Comparison of ENCODE assay signal across 1 cellular context in genomic region chr15:80913541-80913940, GRCh38.
TF ChIP-seq lines count a peak whose summit lies in the region.

No MANE protein-coding gene starts in this region.

TF ChIP-seq in HepG2, 621 proteins besides CTCF, POLR2A, EP300 and RAD21 (continued from another document and continues in another):
- TF ChIP-seq FOXP4 (CRISPR knock-in tag; IDR thresholded peaks at IDR 0.05): peak; percentile 64
- TF ChIP-seq AFF4 (CRISPR knock-in tag; IDR thresholded peaks at IDR 0.05): no peak
- TF ChIP-seq ZNF296 (CRISPR knock-in tag; conservative IDR thresholded peaks at IDR 0.05): no peak
- no peak for TF ChIP-seq ZNF746 (CRISPR knock-in tag; IDR thresholded peaks at IDR 0.05)
- TF ChIP-seq MIER3 (CRISPR knock-in tag; IDR thresholded peaks at IDR 0.05; ENCODE audit: borderline replicate concordance): no peak
- TF ChIP-seq ZNF552 (CRISPR knock-in tag; IDR thresholded peaks at IDR 0.05; ENCODE audit: borderline replicate concordance): no peak
- no peak for TF ChIP-seq JUN (CRISPR knock-in tag; IDR thresholded peaks at IDR 0.05)
- TF ChIP-seq NFKB2 (CRISPR knock-in tag; IDR thresholded peaks at IDR 0.05; ENCODE audit: borderline replicate concordance): no peak
- TF ChIP-seq HNF4A (CRISPR knock-in tag; IDR thresholded peaks at IDR 0.05): no peak
- TF ChIP-seq GATAD2A (CRISPR knock-in tag; IDR thresholded peaks at IDR 0.05): peak; percentile 52
- TF ChIP-seq, protein P1, sequence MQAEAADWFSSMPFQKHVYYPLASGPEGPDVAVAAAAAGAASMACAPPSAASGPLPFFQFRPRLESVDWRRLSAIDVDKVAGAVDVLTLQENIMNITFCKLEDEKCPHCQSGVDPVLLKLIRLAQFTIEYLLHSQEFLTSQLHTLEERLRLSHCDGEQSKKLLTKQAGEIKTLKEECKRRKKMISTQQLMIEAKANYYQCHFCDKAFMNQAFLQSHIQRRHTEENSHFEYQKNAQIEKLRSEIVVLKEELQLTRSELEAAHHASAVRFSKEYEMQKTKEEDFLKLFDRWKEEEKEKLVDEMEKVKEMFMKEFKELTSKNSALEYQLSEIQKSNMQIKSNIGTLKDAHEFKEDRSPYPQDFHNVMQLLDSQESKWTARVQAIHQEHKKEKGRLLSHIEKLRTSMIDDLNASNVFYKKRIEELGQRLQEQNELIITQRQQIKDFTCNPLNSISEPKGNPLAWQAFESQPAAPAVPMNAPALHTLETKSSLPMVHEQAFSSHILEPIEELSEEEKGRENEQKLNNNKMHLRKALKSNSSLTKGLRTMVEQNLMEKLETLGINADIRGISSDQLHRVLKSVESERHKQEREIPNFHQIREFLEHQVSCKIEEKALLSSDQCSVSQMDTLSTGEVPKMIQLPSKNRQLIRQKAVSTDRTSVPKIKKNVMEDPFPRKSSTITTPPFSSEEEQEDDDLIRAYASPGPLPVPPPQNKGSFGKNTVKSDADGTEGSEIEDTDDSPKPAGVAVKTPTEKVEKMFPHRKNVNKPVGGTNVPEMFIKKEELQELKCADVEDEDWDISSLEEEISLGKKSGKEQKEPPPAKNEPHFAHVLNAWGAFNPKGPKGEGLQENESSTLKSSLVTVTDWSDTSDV (CRISPR knock-in tag; IDR thresholded peaks at IDR 0.05): no peak
- no peak for TF ChIP-seq KMT2A (CRISPR knock-in tag; IDR thresholded peaks at IDR 0.05)
- no peak for TF ChIP-seq GTF2F1 (IDR thresholded peaks at IDR 0.05; ENCODE audit: low read length)
- no peak for TF ChIP-seq ATF7-NPFF (CRISPR knock-in tag; IDR thresholded peaks at IDR 0.05; ENCODE audit: low read depth)
- TF ChIP-seq ZNF234 (CRISPR knock-in tag; conservative IDR thresholded peaks at IDR 0.05): no peak
- no peak for TF ChIP-seq ATRX (CRISPR knock-in tag; IDR thresholded peaks at IDR 0.05; ENCODE audit: borderline replicate concordance)
- no peak for TF ChIP-seq PAF1 (CRISPR knock-in tag; IDR thresholded peaks at IDR 0.05)
- TF ChIP-seq, protein P2, sequence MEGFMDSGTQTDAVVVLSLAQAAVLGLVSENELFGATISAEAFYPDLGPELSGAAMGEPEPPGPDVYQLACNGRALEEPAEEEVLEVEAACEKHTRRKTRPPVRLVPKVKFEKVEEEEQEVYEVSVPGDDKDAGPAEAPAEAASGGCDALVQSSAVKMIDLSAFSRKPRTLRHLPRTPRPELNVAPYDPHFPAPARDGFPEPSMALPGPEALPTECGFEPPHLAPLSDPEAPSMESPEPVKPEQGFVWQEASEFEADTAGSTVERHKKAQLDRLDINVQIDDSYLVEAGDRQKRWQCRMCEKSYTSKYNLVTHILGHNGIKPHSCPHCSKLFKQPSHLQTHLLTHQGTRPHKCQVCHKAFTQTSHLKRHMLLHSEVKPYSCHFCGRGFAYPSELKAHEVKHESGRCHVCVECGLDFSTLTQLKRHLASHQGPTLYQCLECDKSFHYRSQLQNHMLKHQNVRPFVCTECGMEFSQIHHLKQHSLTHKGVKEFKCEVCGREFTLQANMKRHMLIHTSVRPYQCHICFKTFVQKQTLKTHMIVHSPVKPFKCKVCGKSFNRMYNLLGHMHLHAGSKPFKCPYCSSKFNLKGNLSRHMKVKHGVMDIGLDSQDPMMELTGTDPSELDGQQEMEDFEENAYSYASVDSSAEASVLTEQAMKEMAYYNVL (CRISPR knock-in tag; IDR thresholded peaks at IDR 0.05; ENCODE audit: borderline replicate concordance): no peak
- no peak for TF ChIP-seq ZNF496 (CRISPR knock-in tag; IDR thresholded peaks at IDR 0.05; ENCODE audit: insufficient replicate concordance)
- TF ChIP-seq ZNF446 (CRISPR knock-in tag; IDR thresholded peaks at IDR 0.05): no peak
- no peak for TF ChIP-seq ZNF589 (CRISPR knock-in tag; conservative IDR thresholded peaks at IDR 0.05)
- TF ChIP-seq ZNF790 (CRISPR knock-in tag; IDR thresholded peaks at IDR 0.05; ENCODE audit: borderline replicate concordance): no peak
- TF ChIP-seq ZNF256 (CRISPR knock-in tag; conservative IDR thresholded peaks at IDR 0.05): no peak
- no peak for TF ChIP-seq NFIC (IDR thresholded peaks at IDR 0.05; ENCODE audit: low read length)
- no peak for TF ChIP-seq ZNF879 (CRISPR knock-in tag; IDR thresholded peaks at IDR 0.05)
- no peak for TF ChIP-seq ZNF670 (CRISPR knock-in tag; IDR thresholded peaks at IDR 0.05; ENCODE audit: borderline replicate concordance)
- no peak for TF ChIP-seq ZFX (CRISPR knock-in tag; IDR thresholded peaks at IDR 0.05; ENCODE audit: low read depth)
- no peak for TF ChIP-seq HDAC1 (CRISPR knock-in tag; IDR thresholded peaks at IDR 0.05)
- no peak for TF ChIP-seq SP5 (CRISPR knock-in tag; IDR thresholded peaks at IDR 0.05; ENCODE audit: borderline replicate concordance, low read depth)
- TF ChIP-seq IKZF1 (IDR thresholded peaks at IDR 0.05): no peak
- TF ChIP-seq, protein P3, sequence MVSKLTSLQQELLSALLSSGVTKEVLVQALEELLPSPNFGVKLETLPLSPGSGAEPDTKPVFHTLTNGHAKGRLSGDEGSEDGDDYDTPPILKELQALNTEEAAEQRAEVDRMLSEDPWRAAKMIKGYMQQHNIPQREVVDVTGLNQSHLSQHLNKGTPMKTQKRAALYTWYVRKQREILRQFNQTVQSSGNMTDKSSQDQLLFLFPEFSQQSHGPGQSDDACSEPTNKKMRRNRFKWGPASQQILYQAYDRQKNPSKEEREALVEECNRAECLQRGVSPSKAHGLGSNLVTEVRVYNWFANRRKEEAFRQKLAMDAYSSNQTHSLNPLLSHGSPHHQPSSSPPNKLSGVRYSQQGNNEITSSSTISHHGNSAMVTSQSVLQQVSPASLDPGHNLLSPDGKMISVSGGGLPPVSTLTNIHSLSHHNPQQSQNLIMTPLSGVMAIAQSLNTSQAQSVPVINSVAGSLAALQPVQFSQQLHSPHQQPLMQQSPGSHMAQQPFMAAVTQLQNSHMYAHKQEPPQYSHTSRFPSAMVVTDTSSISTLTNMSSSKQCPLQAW (CRISPR knock-in tag; IDR thresholded peaks at IDR 0.05): no peak
- no peak for TF ChIP-seq HMGXB3 (CRISPR knock-in tag; IDR thresholded peaks at IDR 0.05; ENCODE audit: borderline replicate concordance)
- TF ChIP-seq, protein P4, sequence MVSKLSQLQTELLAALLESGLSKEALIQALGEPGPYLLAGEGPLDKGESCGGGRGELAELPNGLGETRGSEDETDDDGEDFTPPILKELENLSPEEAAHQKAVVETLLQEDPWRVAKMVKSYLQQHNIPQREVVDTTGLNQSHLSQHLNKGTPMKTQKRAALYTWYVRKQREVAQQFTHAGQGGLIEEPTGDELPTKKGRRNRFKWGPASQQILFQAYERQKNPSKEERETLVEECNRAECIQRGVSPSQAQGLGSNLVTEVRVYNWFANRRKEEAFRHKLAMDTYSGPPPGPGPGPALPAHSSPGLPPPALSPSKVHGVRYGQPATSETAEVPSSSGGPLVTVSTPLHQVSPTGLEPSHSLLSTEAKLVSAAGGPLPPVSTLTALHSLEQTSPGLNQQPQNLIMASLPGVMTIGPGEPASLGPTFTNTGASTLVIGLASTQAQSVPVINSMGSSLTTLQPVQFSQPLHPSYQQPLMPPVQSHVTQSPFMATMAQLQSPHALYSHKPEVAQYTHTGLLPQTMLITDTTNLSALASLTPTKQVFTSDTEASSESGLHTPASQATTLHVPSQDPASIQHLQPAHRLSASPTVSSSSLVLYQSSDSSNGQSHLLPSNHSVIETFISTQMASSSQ (IDR thresholded peaks at IDR 0.05; ENCODE audit: low read depth): no peak
- TF ChIP-seq, protein P4 (CRISPR knock-in tag; IDR thresholded peaks at IDR 0.05; ENCODE audit: borderline replicate concordance): no peak; the same call in 1 of the 2 replicates
- no peak for TF ChIP-seq RAD51 (IDR thresholded peaks at IDR 0.05; ENCODE audit: borderline replicate concordance)
- no peak for TF ChIP-seq JARID2 (CRISPR knock-in tag; IDR thresholded peaks at IDR 0.05; ENCODE audit: insufficient replicate concordance)
- TF ChIP-seq ZNF713 (CRISPR knock-in tag; IDR thresholded peaks at IDR 0.05): no peak
- no peak for TF ChIP-seq KDM2A (CRISPR knock-in tag; IDR thresholded peaks at IDR 0.05; ENCODE audit: borderline replicate concordance, low read depth)
- 0 out of 2 replicates have a peak, but pooled peaks have one; percentile 17 for TF ChIP-seq ELF3 (CRISPR knock-in tag; IDR thresholded peaks at IDR 0.05)
- no peak for TF ChIP-seq NBN (conservative IDR thresholded peaks at IDR 0.05)
- TF ChIP-seq CC2D1A (CRISPR knock-in tag; IDR thresholded peaks at IDR 0.05): no peak
- TF ChIP-seq, protein P5, sequence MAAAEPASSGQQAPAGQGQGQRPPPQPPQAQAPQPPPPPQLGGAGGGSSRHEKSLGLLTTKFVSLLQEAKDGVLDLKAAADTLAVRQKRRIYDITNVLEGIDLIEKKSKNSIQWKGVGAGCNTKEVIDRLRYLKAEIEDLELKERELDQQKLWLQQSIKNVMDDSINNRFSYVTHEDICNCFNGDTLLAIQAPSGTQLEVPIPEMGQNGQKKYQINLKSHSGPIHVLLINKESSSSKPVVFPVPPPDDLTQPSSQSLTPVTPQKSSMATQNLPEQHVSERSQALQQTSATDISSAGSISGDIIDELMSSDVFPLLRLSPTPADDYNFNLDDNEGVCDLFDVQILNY (CRISPR knock-in tag; conservative IDR thresholded peaks at IDR 0.05): no peak
- 0 out of 2 replicates have a peak, but pooled peaks have one; percentile 20 for TF ChIP-seq ZNF644 (CRISPR knock-in tag; IDR thresholded peaks at IDR 0.05; ENCODE audit: low read depth)
